Comparison of ENCODE assay signal across 8 cellular contexts in the genomic region with DNA sequence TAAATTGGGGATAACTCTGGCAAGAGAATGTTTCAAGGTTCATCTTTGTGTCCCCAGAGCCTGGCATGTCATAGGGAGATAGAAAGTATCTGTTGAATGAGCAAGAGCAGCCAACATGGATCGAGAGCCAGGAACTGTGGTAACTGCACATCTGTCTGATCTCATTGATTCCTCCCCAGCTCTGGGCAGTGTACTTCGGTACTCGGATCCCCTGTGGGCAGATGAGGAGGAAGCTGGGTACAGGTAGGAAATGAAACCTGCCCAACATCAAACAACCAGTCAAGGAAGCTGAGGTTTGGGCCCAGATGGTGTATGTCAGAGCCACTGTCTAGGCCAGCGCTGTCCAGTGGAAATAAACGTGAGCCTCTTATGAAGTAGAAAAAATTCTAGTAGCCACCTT.
DNase-seq lines count a peak whose midpoint lies in the region; ATAC-seq and TF ChIP-seq lines count a peak whose summit lies in the region.

No MANE protein-coding gene starts in this region.

- H3K36me3 ChIP-seq in CD8-positive, alpha-beta memory T cell (ENCODE audit: insufficient read depth, low read length) = no peaks in the 10 kb centered on the region
- H3K36me3 ChIP-seq in gastroesophageal sphincter = no peaks in the 10 kb centered on the region

- DNase-seq in CD8-positive, alpha-beta memory T cell = peak in 2 of 5 donors; percentile 19 to 35
- DNase-seq in cortex of kidney (lab: John Stamatoyannopoulos, UW) (no peak), COR-L47 (lab: John Stamatoyannopoulos, UW) (no peak), GDM1 (lab: John Stamatoyannopoulos, UW) (no peak), NCI-H1417 (lab: John Stamatoyannopoulos, UW) (no peak)

- ATAC-seq in GM19463 (IDR thresholded peaks at IDR 0.05; ENCODE audit: unreplicated experiment) (peak; percentile 87), HG03469 (IDR thresholded peaks at IDR 0.05; ENCODE audit: unreplicated experiment) (peak; percentile 57), gastroesophageal sphincter (peak; percentile 47)

- no peaks in the 10 kb centered on the region for H3K9me3 ChIP-seq in CD8-positive, alpha-beta memory T cell (ENCODE audit: low read length)
- H3K9me3 ChIP-seq in gastroesophageal sphincter = no peaks in the 10 kb centered on the region

- H3K4me3 Mint-ChIP-seq in CD8-positive, alpha-beta memory T cell = peak overlapping the region in 6 of 7 donors; percentile 59 to 79 (median 72)

- H3K9me3 Mint-ChIP-seq in CD8-positive, alpha-beta memory T cell = no peaks in the 10 kb centered on the region

- H3K4me3 ChIP-seq in CD8-positive, alpha-beta memory T cell (ENCODE audit: low read length) = no peak overlapping the region
- no peak overlapping the region for H3K4me3 ChIP-seq in gastroesophageal sphincter

- TF ChIP-seq POLR2A in gastroesophageal sphincter (IDR thresholded peaks at IDR 0.05) = no peak

- WGBS in gastroesophageal sphincter (ENCODE audit: low coverage in 1 of 2), 2 donors = 50 to 65% methylated on average over 2 of the region's 5 CpGs

- H3K36me3 Mint-ChIP-seq in CD8-positive, alpha-beta memory T cell = peaks cover 0 to 3% (median 1%) of the 10 kb centered on the region in 3 donors

- CTCF ChIA-PET in CD8-positive, alpha-beta memory T cell (lab: Charles Lee) = interaction anchor here (1.7 kb wide), 2 partner anchors 13 to 22 kb away, joined by 7 to 9 read pairs; no protein-coding TSS in a partner anchor

- no peak overlapping the region for H3K27ac ChIP-seq in CD8-positive, alpha-beta memory T cell (ENCODE audit: low read depth, low read length)
- peak overlapping the region in 3 of 4 donors; percentile 7 to 76 (median 60) for H3K27ac ChIP-seq in gastroesophageal sphincter

- H3K27me3 ChIP-seq in CD8-positive, alpha-beta memory T cell (ENCODE audit: insufficient read depth, low read length, poor library complexity, severe bottlenecking) = no peaks in the 10 kb centered on the region
- no peaks in the 10 kb centered on the region for H3K27me3 ChIP-seq in gastroesophageal sphincter

- POLR2A ChIA-PET in CD8-positive, alpha-beta memory T cell (lab: Charles Lee) = interaction anchor here (1.7 kb wide), 1 partner anchor 77 kb away, joined by 4 read pairs; a partner anchor contains a TSS

- TF ChIP-seq EP300 in gastroesophageal sphincter (IDR thresholded peaks at IDR 0.05) = no peak

- H3K27ac Mint-ChIP-seq in CD8-positive, alpha-beta memory T cell = peak overlapping the region; percentile 38 to 95 (median 86)

- no peak for TF ChIP-seq CTCF in gastroesophageal sphincter (IDR thresholded peaks at IDR 0.05)

- peaks cover 0 to 1% of the 10 kb centered on the region in 2 donors for H3K27me3 Mint-ChIP-seq in CD8-positive, alpha-beta memory T cell

- peaks cover 44 to 82% (median 72%) of the 10 kb centered on the region in 3 donors for H3K4me1 Mint-ChIP-seq in CD8-positive, alpha-beta memory T cell

- H3K4me1 ChIP-seq in CD8-positive, alpha-beta memory T cell (ENCODE audit: insufficient read depth, low read length) = peaks cover 62% of the 10 kb centered on the region
- peaks cover 8 to 98% (median 73%) of the 10 kb centered on the region in 3 donors for H3K4me1 ChIP-seq in gastroesophageal sphincter
